Comparison of ENCODE assay signal across 21 cellular contexts in the genomic region with DNA sequence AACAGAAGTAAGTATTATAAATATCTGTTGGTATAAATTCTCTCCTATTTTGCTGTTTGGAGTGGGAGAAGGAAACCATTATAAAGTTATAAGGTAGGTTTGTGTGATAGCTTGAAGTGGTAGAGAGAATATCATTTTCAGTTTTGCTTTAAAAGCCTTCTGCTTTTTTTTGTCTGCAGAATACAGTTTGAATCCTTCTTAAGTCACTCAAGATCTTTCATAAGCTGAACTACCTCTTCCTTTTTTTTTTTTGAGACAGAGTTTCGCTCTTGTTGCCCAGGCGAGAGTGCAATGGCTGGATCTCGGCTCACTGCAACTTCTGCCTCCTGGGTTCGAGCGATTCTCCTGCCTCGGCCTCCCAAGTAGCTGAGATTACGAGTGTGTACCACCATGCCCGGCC.
"Had no signal": no experiment of that assay in that cellular context is flagged by ENCODE, and none has a peak within 500 bp of the region (broad histone marks: within the 10 kb centered on the region; RNA-seq: fewer than 3 reads in every experiment).

No MANE protein-coding gene starts in this region.

- ATAC-seq: activated CD8-positive, alpha-beta T cell treated with anti-CD3 and anti-CD28 coated beads, Interleukin-2, amount 10 ng/mL, durations not matched to agents 7 days and 5 days; foreskin keratinocyte; naive thymus-derived CD8-positive, alpha-beta T cell; WTC11 had no signal

- H3K9me3 ChIP-seq: sigmoid colon, tibial artery, vagina had no signal

- H3K4me1 Mint-ChIP-seq: WTC11 had no signal

- H3K4me3 ChIP-seq: sigmoid colon, tibial artery, vagina had no signal

- H3K27ac Mint-ChIP-seq: activated CD8-positive, alpha-beta T cell treated with anti-CD3 and anti-CD28 coated beads, Interleukin-2, amount 10 ng/mL, durations not matched to agents 7 days and 5 days; activated naive CD8-positive, alpha-beta T cell; WTC11 had no signal

- H3K27me3 Mint-ChIP-seq: activated naive CD8-positive, alpha-beta T cell; naive thymus-derived CD8-positive, alpha-beta T cell had no signal

- H3K4me3 Mint-ChIP-seq: activated CD8-positive, alpha-beta T cell treated with anti-CD3 and anti-CD28 coated beads, Interleukin-2, amount 10 ng/mL, durations not matched to agents 7 days and 5 days; activated naive CD8-positive, alpha-beta T cell; WTC11 had no signal

- H3K27me3 ChIP-seq: foreskin keratinocyte, sigmoid colon, tibial artery, vagina had no signal

- H3K9me3 Mint-ChIP-seq: naive thymus-derived CD8-positive, alpha-beta T cell; WTC11 had no signal

- H3K4me1 ChIP-seq: foreskin keratinocyte, parathyroid adenoma, sigmoid colon, tibial artery, vagina had no signal

- H3K36me3 ChIP-seq: sigmoid colon, tibial artery, vagina had no signal

- DNase-seq: activated CD4-positive, alpha-beta T cell treated with anti-CD3 and anti-CD28 coated beads for 48 hours; activated CD8-positive, alpha-beta memory T cell treated with anti-CD3 and anti-CD28 coated beads, Interleukin-2, amount 50 U/mL, for 4 hours; activated CD8-positive, alpha-beta T cell treated with anti-CD3 and anti-CD28 coated beads, Interleukin-2, amount 10 ng/mL, durations not matched to agents 7 days and 5 days; activated effector memory CD4-positive, alpha-beta T cell treated with anti-CD3 and anti-CD28 coated beads, Interleukin-2, amount 50 U/mL, for 16 hours; activated T-cell treated with anti-CD3 and anti-CD28 coated beads, Interleukin-2, amount 50 U/mL, for 48 hours; amniotic stem cell; effector CD8-positive, alpha-beta T cell; foreskin keratinocyte; midbrain; naive thymus-derived CD8-positive, alpha-beta T cell; sigmoid colon; stimulated activated CD4-positive, alpha-beta T cell treated with anti-CD3 and anti-CD28 coated beads, Interleukin-1b, Interleukin-23, amount 100 ng/mL, for 48 hours; T-helper 2 cell; tibial artery had no signal

- H3K27ac ChIP-seq: foreskin keratinocyte, parathyroid adenoma, tibial artery, vagina had no signal

- FAIRE-seq: colon, endothelial cell of umbilical vein, TTC549 had no signal
